1 cellular context compared by ENCODE assay signal in genomic region chr19:58543826-58544590, GRCh38.
TF ChIP-seq lines count a peak whose summit lies in the region.

Gene TRIM28, plus strand, starts transcription at chr19:58544064. Its CDS starts 694 bp downstream, at chr19:58544758.

TF ChIP-seq in K562, 482 proteins besides CTCF, POLR2A, EP300 and RAD21 (continued from another document and continues in another):
- TF ChIP-seq TOE1 (IDR thresholded peaks at IDR 0.05; ENCODE audit: borderline replicate concordance): no peak
- no peak for TF ChIP-seq TOE1 (CRISPR knock-in tag; IDR thresholded peaks at IDR 0.05; ENCODE audit: borderline replicate concordance, low read depth)
- TF ChIP-seq RBBP5 (IDR thresholded peaks at IDR 0.05; ENCODE audit: borderline replicate concordance, insufficient read depth, low read length, poor library complexity, severe bottlenecking): peak; percentile 6
- TF ChIP-seq THRA (IDR thresholded peaks at IDR 0.05): no peak
- peak; percentile 72; the same call in 1 of the 2 replicates for TF ChIP-seq ZNF511 (CRISPR knock-in tag; IDR thresholded peaks at IDR 0.05)
- TF ChIP-seq AFF1 (IDR thresholded peaks at IDR 0.05; ENCODE audit: low read depth in 1 of 2, partially characterized antibody in 2 of 2): no peak
- TF ChIP-seq CBFA2T2 (conservative IDR thresholded peaks at IDR 0.05): no peak
- peak; percentile 85; the same call in 1 of the 2 replicates for TF ChIP-seq VEZF1 (CRISPR knock-in tag; IDR thresholded peaks at IDR 0.05)
- 0 out of 2 replicates have a peak, but pooled peaks have one; percentile 63 for TF ChIP-seq SMARCA4 (IDR thresholded peaks at IDR 0.05)
- 0 out of 2 replicates have a peak, but pooled peaks have one; percentile 44 for TF ChIP-seq MTA1 (IDR thresholded peaks at IDR 0.05; ENCODE audit: borderline replicate concordance)
- TF ChIP-seq CREM (IDR thresholded peaks at IDR 0.05; ENCODE audit: low read depth): peak; percentile 95
- TF ChIP-seq, protein P1, sequence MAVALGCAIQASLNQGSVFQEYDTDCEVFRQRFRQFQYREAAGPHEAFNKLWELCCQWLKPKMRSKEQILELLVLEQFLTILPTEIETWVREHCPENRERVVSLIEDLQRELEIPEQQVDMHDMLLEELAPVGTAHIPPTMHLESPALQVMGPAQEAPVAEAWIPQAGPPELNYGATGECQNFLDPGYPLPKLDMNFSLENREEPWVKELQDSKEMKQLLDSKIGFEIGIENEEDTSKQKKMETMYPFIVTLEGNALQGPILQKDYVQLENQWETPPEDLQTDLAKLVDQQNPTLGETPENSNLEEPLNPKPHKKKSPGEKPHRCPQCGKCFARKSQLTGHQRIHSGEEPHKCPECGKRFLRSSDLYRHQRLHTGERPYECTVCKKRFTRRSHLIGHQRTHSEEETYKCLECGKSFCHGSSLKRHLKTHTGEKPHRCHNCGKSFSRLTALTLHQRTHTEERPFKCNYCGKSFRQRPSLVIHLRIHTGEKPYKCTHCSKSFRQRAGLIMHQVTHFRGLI (CRISPR knock-in tag; IDR thresholded peaks at IDR 0.05): no peak
- no peak for TF ChIP-seq ZNF277 (CRISPR knock-in tag; IDR thresholded peaks at IDR 0.05; ENCODE audit: borderline replicate concordance)
- no peak for TF ChIP-seq TGIF2 (CRISPR knock-in tag; IDR thresholded peaks at IDR 0.05)
- no peak for TF ChIP-seq SMC3 (conservative IDR thresholded peaks at IDR 0.05; ENCODE audit: insufficient read depth, low read depth, low read length)
- 0 out of 2 replicates have a peak, but pooled peaks have one; percentile 12 for TF ChIP-seq ZNF232 (CRISPR knock-in tag; IDR thresholded peaks at IDR 0.05)
- 0 out of 2 replicates have a peak, but pooled peaks have one; percentile 38 for TF ChIP-seq DMBX1 (CRISPR knock-in tag; IDR thresholded peaks at IDR 0.05; ENCODE audit: borderline replicate concordance)
- peak; percentile 26; the same call in 1 of the 2 replicates for TF ChIP-seq MXI1 (IDR thresholded peaks at IDR 0.05; ENCODE audit: low read depth, low read length)
- TF ChIP-seq MAZ (CRISPR knock-in tag; conservative IDR thresholded peaks at IDR 0.05 in 1 of 2, IDR thresholded peaks at IDR 0.05 in 1 of 2): peak; percentile 75 to 83
- TF ChIP-seq REST (CRISPR knock-in tag; IDR thresholded peaks at IDR 0.05; ENCODE audit: low read depth): 0 out of 2 replicates have a peak, but pooled peaks have one; percentile 43
- 0 out of 2 replicates have a peak, but pooled peaks have one; percentile 89 for TF ChIP-seq GATAD2B (IDR thresholded peaks at IDR 0.05; ENCODE audit: borderline replicate concordance)
- no peak for TF ChIP-seq IFI16 (CRISPR knock-in tag; IDR thresholded peaks at IDR 0.05)
- TF ChIP-seq MLX (CRISPR knock-in tag; conservative IDR thresholded peaks at IDR 0.05): no peak
- TF ChIP-seq, protein P2, sequence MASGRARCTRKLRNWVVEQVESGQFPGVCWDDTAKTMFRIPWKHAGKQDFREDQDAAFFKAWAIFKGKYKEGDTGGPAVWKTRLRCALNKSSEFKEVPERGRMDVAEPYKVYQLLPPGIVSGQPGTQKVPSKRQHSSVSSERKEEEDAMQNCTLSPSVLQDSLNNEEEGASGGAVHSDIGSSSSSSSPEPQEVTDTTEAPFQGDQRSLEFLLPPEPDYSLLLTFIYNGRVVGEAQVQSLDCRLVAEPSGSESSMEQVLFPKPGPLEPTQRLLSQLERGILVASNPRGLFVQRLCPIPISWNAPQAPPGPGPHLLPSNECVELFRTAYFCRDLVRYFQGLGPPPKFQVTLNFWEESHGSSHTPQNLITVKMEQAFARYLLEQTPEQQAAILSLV (tag; IDR thresholded peaks at IDR 0.05): no peak
- peak; percentile 35; the same call in 1 of the 2 replicates for TF ChIP-seq ATF1 (CRISPR knock-in tag; IDR thresholded peaks at IDR 0.05)
- peak; percentile 99 for TF ChIP-seq ATF1 (tag; IDR thresholded peaks at IDR 0.05)
- 0 out of 4 replicates have a peak, but pooled peaks of 1 of the 2 experiments have one; percentile 6 for TF ChIP-seq MLLT1 (IDR thresholded peaks at IDR 0.05)
- peak; percentile 54; the same call in 1 of the 2 replicates for TF ChIP-seq NFIC (IDR thresholded peaks at IDR 0.05)
- TF ChIP-seq ZNF263 (CRISPR knock-in tag; IDR thresholded peaks at IDR 0.05; ENCODE audit: borderline replicate concordance): 0 out of 2 replicates have a peak, but pooled peaks have one; percentile 32
- TF ChIP-seq ZNF717 (CRISPR knock-in tag; IDR thresholded peaks at IDR 0.05): no peak
- TF ChIP-seq NCOR1 (IDR thresholded peaks at IDR 0.05): 0 out of 2 replicates have a peak, but pooled peaks have one; percentile 43
- TF ChIP-seq MAFK (IDR thresholded peaks at IDR 0.05; ENCODE audit: low read length): no peak
- TF ChIP-seq, protein P3, sequence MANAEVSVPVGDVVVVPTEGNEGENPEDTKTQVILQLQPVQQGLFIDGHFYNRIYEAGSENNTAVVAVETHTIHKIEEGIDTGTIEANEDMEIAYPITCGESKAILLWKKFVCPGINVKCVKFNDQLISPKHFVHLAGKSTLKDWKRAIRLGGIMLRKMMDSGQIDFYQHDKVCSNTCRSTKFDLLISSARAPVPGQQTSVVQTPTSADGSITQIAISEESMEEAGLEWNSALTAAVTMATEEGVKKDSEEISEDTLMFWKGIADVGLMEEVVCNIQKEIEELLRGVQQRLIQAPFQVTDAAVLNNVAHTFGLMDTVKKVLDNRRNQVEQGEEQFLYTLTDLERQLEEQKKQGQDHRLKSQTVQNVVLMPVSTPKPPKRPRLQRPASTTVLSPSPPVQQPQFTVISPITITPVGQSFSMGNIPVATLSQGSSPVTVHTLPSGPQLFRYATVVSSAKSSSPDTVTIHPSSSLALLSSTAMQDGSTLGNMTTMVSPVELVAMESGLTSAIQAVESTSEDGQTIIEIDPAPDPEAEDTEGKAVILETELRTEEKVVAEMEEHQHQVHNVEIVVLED (CRISPR knock-in tag; IDR thresholded peaks at IDR 0.05): peak; percentile 40
- no peak for TF ChIP-seq ZNF165 (CRISPR knock-in tag; IDR thresholded peaks at IDR 0.05; ENCODE audit: borderline replicate concordance)
- TF ChIP-seq RBFOX2 (IDR thresholded peaks at IDR 0.05; ENCODE audit: low read depth, low read length): peak; percentile 96
- TF ChIP-seq MECOM (CRISPR knock-in tag; IDR thresholded peaks at IDR 0.05): no peak
- no peak for TF ChIP-seq PPARD (CRISPR knock-in tag; IDR thresholded peaks at IDR 0.05)
- TF ChIP-seq TAF1 (IDR thresholded peaks at IDR 0.05; ENCODE audit: control insufficient read depth, extremely low read depth, insufficient read depth, low read length, severe bottlenecking): peak; percentile 98
- TF ChIP-seq NFE2L1 (tag; IDR thresholded peaks at IDR 0.05; ENCODE audit: borderline replicate concordance, low read depth): no peak
